ENCODE assay signal across 8 cellular contexts in genomic region chr10:86711237-86711956, GRCh38. TPM values are rescaled to one million over a fixed set of nuclear protein-coding genes. Genes with fewer than 3 reads are reported as not detected.
DNase-seq lines count a peak whose midpoint lies in the region; ATAC-seq and TF ChIP-seq lines count a peak whose summit lies in the region.

No MANE protein-coding gene starts in this region.

- no peaks in the 10 kb centered on the region for H3K36me3 ChIP-seq in neuronal stem cell (replicated peaks in 1 of 2; ENCODE audit: control insufficient read depth in 2 of 2, insufficient read depth in 2 of 2, low read length in 2 of 2)
- H3K36me3 ChIP-seq in subcutaneous abdominal adipose tissue (ENCODE audit: control insufficient read depth in 5 of 5, insufficient read depth in 5 of 5, low read length in 5 of 5), result no peaks in the 10 kb centered on the region

- peak overlapping the region; percentile 93 for H3K18ac ChIP-seq in neuronal stem cell (ENCODE audit: low read length)

- H3K23ac ChIP-seq in neuronal stem cell (ENCODE audit: low read depth, low read length, poor library complexity), result peak overlapping the region; percentile 29

- ATAC-seq in GM21619 (IDR thresholded peaks at IDR 0.05; ENCODE audit: unreplicated experiment), result peak; percentile 87
- ATAC-seq in foreskin keratinocyte, result peak; percentile 90

- H3K4me1 ChIP-seq in foreskin keratinocyte (peaks cover 3% of the 10 kb centered on the region), neuronal stem cell (ENCODE audit: control insufficient read depth in 2 of 2, insufficient read depth in 1 of 2, low read depth in 1 of 2, low read length in 2 of 2) (peaks cover 7 to 21% of the 10 kb centered on the region in 2 donors), subcutaneous abdominal adipose tissue (ENCODE audit: control insufficient read depth in 5 of 5, insufficient read depth in 5 of 5, low read length in 5 of 5) (peaks cover 0 to 16% (median 14%) of the 10 kb centered on the region in 5 donors)

- H2BK5ac ChIP-seq in neuronal stem cell (ENCODE audit: low read length), result no peak overlapping the region

- no peak overlapping the region for H3K4ac ChIP-seq in neuronal stem cell (ENCODE audit: low read length)

- peak overlapping the region; percentile 68 to 78 for H3K4me3 ChIP-seq in neuronal stem cell (ENCODE audit: low read length in 2 of 2)
- H3K4me3 ChIP-seq in subcutaneous abdominal adipose tissue (ENCODE audit: low read depth in 1 of 5, low read length in 5 of 5), result peak overlapping the region; percentile 49 to 75 (median 66)

- no peak overlapping the region for H2AK5ac ChIP-seq in neuronal stem cell (ENCODE audit: low read depth, low read length)

- no peak overlapping the region for H4K8ac ChIP-seq in neuronal stem cell (ENCODE audit: low read depth, low read length)

- no CpG with 5 or more reads among the region's 94 CpGs for WGBS in neuronal stem cell (ENCODE audit: extremely low coverage in 2 of 2, insufficient read length in 2 of 2, insufficient replicate concordance in 1 of 2), 2 donors

- TF ChIP-seq RAD21 in Ishikawa (IDR thresholded peaks at IDR 0.05; ENCODE audit: low read depth), result peak; percentile 73

- peak; percentile 86 for TF ChIP-seq CTCF in RWPE1 (conservative IDR thresholded peaks at IDR 0.05; ENCODE audit: low read depth)
- TF ChIP-seq CTCF in foreskin keratinocyte (conservative IDR thresholded peaks at IDR 0.05), result peak; percentile 96

- no peak overlapping the region for H3K14ac ChIP-seq in neuronal stem cell (ENCODE audit: low read length)

- H3K79me1 ChIP-seq in neuronal stem cell (ENCODE audit: low read depth, low read length), result no peaks in the 10 kb centered on the region

- H3K9ac ChIP-seq in neuronal stem cell (ENCODE audit: low read depth, low read length, poor library complexity) (peak overlapping the region; percentile 82), subcutaneous abdominal adipose tissue (ENCODE audit: low read length in 5 of 5) (peak overlapping the region; percentile 48 to 83 (median 77))

- peak overlapping the region; percentile 90 for H2AFZ ChIP-seq in neuronal stem cell (ENCODE audit: low read length)

- no peaks in the 10 kb centered on the region for H3K27me3 ChIP-seq in foreskin keratinocyte
- peaks cover 0 to 3% (median 0%) of the 10 kb centered on the region in 3 experiments for H3K27me3 ChIP-seq in neuronal stem cell (ENCODE audit: control insufficient read depth in 3 of 3, insufficient read depth in 3 of 3, low read depth in 1 of 3, low read length in 3 of 3)
- H3K27me3 ChIP-seq in subcutaneous abdominal adipose tissue (ENCODE audit: control insufficient read depth in 5 of 5, insufficient read depth in 4 of 5, low read length in 5 of 5), result peaks cover 0 to 9% (median 6%) of the 10 kb centered on the region in 5 donors

- DNase-seq in Daoy (ENCODE audit: low read depth) (peak; percentile 90), RWPE1 (ENCODE audit: low spot score) (peak; percentile 91), activated gamma-delta T cell (lab: John Stamatoyannopoulos, UW) (peak; percentile 73), foreskin keratinocyte (peak; percentile 53 to 75), neuronal stem cell (ENCODE audit: low spot score) (peak; percentile 80)

- POLR2A ChIA-PET in RWPE1 (lab: Yijun Ruan, JAX; ENCODE audit: low non-redundant PET), result interaction anchor here (0.6 to 1.6 kb wide), 4 partner anchors 41 to 81 kb away, joined by 3 to 17 read pairs (median 5); partner anchors contain the start of gene BMPR1A

- no peak overlapping the region for H2BK12ac ChIP-seq in neuronal stem cell (ENCODE audit: low read length)

- no peaks in the 10 kb centered on the region for H3K9me3 ChIP-seq in neuronal stem cell (replicated peaks in 1 of 2; ENCODE audit: control insufficient read depth in 2 of 2, insufficient read depth in 1 of 2, low read depth in 1 of 2, low read length in 2 of 2)
- H3K9me3 ChIP-seq in subcutaneous abdominal adipose tissue (ENCODE audit: control insufficient read depth in 5 of 5, low read length in 5 of 5), result no peaks in the 10 kb centered on the region

- H4K91ac ChIP-seq in neuronal stem cell (ENCODE audit: low read depth, low read length, poor library complexity), result no peak overlapping the region

- CTCF ChIA-PET in RWPE1 (lab: Yijun Ruan, JAX), result interaction anchor here (0.6 to 1.4 kb wide), 3 partner anchors 144 to 217 kb away, joined by 3 to 4 read pairs (median 4); no protein-coding TSS in a partner anchor

- H3K27ac ChIP-seq in RWPE1 (peak overlapping the region; percentile 87), foreskin keratinocyte (peak overlapping the region; percentile 91), neuronal stem cell (replicated peaks; ENCODE audit: low read length) (peak overlapping the region; percentile 66), subcutaneous abdominal adipose tissue (ENCODE audit: low read depth, low read length) (peak overlapping the region; percentile 95)

- H3K4me2 ChIP-seq in neuronal stem cell (ENCODE audit: insufficient read depth, low read length, poor library complexity, severe bottlenecking), result peak overlapping the region; percentile 75

- TF ChIP-seq EP300 in Ishikawa (IDR thresholded peaks at IDR 0.05; ENCODE audit: borderline replicate concordance), result peak; percentile 50; the same call in 1 of the 2 replicates

- H2BK120ac ChIP-seq in neuronal stem cell (ENCODE audit: low read depth, low read length), result no peak overlapping the region

- H2BK15ac ChIP-seq in neuronal stem cell (ENCODE audit: low read length), result no peak overlapping the region

TF ChIP-seq in Ishikawa, 13 proteins besides CTCF, POLR2A, EP300 and RAD21:
- TF ChIP-seq ZBTB7A (IDR thresholded peaks at IDR 0.05; ENCODE audit: low read depth) (peak; percentile 82; the same call in 1 of the 2 replicates), NFIC (IDR thresholded peaks at IDR 0.05) (peak; percentile 67; the same call in 1 of the 2 replicates), TCF12 (IDR thresholded peaks at IDR 0.05; ENCODE audit: low read depth) (peak; percentile 71; the same call in 1 of the 2 replicates), CEBPB (IDR thresholded peaks at IDR 0.05) (peak; percentile 1; the same call in 1 of the 2 replicates), EGR1 (IDR thresholded peaks at IDR 0.05) (peak; percentile 62), TAF1 (IDR thresholded peaks at IDR 0.05; ENCODE audit: low read depth) (0 out of 2 replicates have a peak, but pooled peaks have one; percentile 70), REST (IDR thresholded peaks at IDR 0.05; ENCODE audit: low read depth) (no peak), USF1 (IDR thresholded peaks at IDR 0.05) (0 out of 2 replicates have a peak, but pooled peaks have one; percentile 27), MAX (IDR thresholded peaks at IDR 0.05) (peak; percentile 2; the same call in 1 of the 2 replicates), FOXM1 (IDR thresholded peaks at IDR 0.05; ENCODE audit: borderline replicate concordance, low read depth) (no peak; the same call in 1 of the 2 replicates), TEAD4 (IDR thresholded peaks at IDR 0.05) (no peak)
TF ChIP-seq in Ishikawa: peak in this region for 8.

RNA-seq across cellular contexts. Expression of gene LDB3, which starts 43.1 kb away (rescaled TPM):
- 0.45 TPM in 1 of 2 replicates, not detected in the other for total RNA-seq in Daoy (2014; rRNA removed; shearing (Covaris generic))
- not detected in 2 replicates for total RNA-seq in foreskin keratinocyte
- polyA plus RNA-seq in foreskin keratinocyte, result not detected in 2 replicates
- polyA plus RNA-seq in neuronal stem cell (2013, experiment 1 of 2), result 0.08 TPM
- polyA plus RNA-seq in neuronal stem cell (2013, experiment 2 of 2), result 0.11 TPM

RNA-seq across cellular contexts. Expression of gene BMPR1A, which starts 45.0 kb away (rescaled TPM):
- total RNA-seq in Daoy (2014; rRNA removed; shearing (Covaris generic)), result 11.3 and 18.6 TPM in 2 replicates
- 26.1 and 26.9 TPM in 2 replicates for total RNA-seq in foreskin keratinocyte
- 3.3 and 4.4 TPM in 2 replicates for polyA plus RNA-seq in foreskin keratinocyte
- polyA plus RNA-seq in neuronal stem cell (2013, experiment 1 of 2), result 24.6 TPM
- polyA plus RNA-seq in neuronal stem cell (2013, experiment 2 of 2), result 25.2 TPM

RNA-seq across cellular contexts. Expression of gene OPN4, which starts 57.0 kb away (rescaled TPM):
- total RNA-seq in Daoy (2014; rRNA removed; shearing (Covaris generic)), result not detected in 2 replicates
- not detected in 2 replicates for total RNA-seq in foreskin keratinocyte
- polyA plus RNA-seq in foreskin keratinocyte, result not detected in 2 replicates
- not detected for polyA plus RNA-seq in neuronal stem cell (2013, experiment 1 of 2)
- not detected for polyA plus RNA-seq in neuronal stem cell (2013, experiment 2 of 2)

Comparison
In these comparisons a context has a peak if more than half of its experiments do, and no peak if none do; other contexts are left out.
1. Peak in every context shown above with its lines: DNase-seq, ATAC-seq, H3K4me3 ChIP-seq and H3K27ac ChIP-seq.